Comparison of ENCODE assay signal across 8 cellular contexts in genomic region chr5:134226441-134227192, GRCh38. TPM values are rescaled to one million over a fixed set of nuclear protein-coding genes. Genes with fewer than 3 reads are reported as not detected.
DNase-seq lines count a peak whose midpoint lies in the region; ATAC-seq and TF ChIP-seq lines count a peak whose summit lies in the region.

No MANE protein-coding gene starts in this region.

- DNase-seq in RWPE1 (ENCODE audit: low spot score) (no peak), lower lobe of right lung (peak; percentile 91), thyroid gland (peak in 1 of 2 donors; percentile 86)
- DNase-seq in central memory CD8-positive, alpha-beta T cell (ENCODE audit: low spot score in 2 of 2), result peak in 1 of 2 donors; percentile 86
- no peak for DNase-seq in NK-92 treated with Interleukin-12 subunit alpha and Interleukin-12 subunit beta, amount 100 ng/mL, for 24 hours (lab: John Stamatoyannopoulos, UW)

- H3K9me3 ChIP-seq in lower lobe of right lung, result no peaks in the 10 kb centered on the region
- no peaks in the 10 kb centered on the region for H3K9me3 ChIP-seq in thyroid gland

- WGBS in thyroid gland, 2 donors, result 7 to 22% methylated on average over 13 to 41 of the region's 51 CpGs

- peak overlapping the region; percentile 99 for H3K4me3 Mint-ChIP-seq in central memory CD8-positive, alpha-beta T cell

- POLR2A ChIA-PET in RWPE1 (lab: Yijun Ruan, JAX; ENCODE audit: low non-redundant PET), result interaction anchor here (0.6 to 1.2 kb wide), 6 partner anchors 10 to 513 kb away, joined by 3 to 8 read pairs (median 5); no protein-coding TSS in a partner anchor

- CTCF ChIA-PET in RWPE1 (lab: Yijun Ruan, JAX), result interaction anchor here (0.8 to 3.3 kb wide), 4 partner anchors 18 to 267 kb away, joined by 3 to 23 read pairs (median 4); no protein-coding TSS in a partner anchor

- H3K27ac Mint-ChIP-seq in central memory CD8-positive, alpha-beta T cell (ENCODE audit: low read depth), result peak overlapping the region; percentile 99

- no peaks in the 10 kb centered on the region for H3K27me3 ChIP-seq in lower lobe of right lung (ENCODE audit: low read depth)
- H3K27me3 ChIP-seq in thyroid gland, result no peaks in the 10 kb centered on the region

- peaks cover 22% of the 10 kb centered on the region for H3K36me3 Mint-ChIP-seq in central memory CD8-positive, alpha-beta T cell (ENCODE audit: insufficient read depth)

- TF ChIP-seq POLR2A in GM18526 (IDR thresholded peaks at IDR 0.05; ENCODE audit: extremely low read depth, insufficient read length), result peak; percentile 59
- peak in 1 of 2 donors; percentile 1 for TF ChIP-seq POLR2A in thyroid gland (IDR thresholded peaks at IDR 0.05)

- no peaks in the 10 kb centered on the region for H3K9me3 Mint-ChIP-seq in central memory CD8-positive, alpha-beta T cell

- H3K36me3 ChIP-seq in lower lobe of right lung (no peaks in the 10 kb centered on the region), thyroid gland (no peaks in the 10 kb centered on the region)

- peak overlapping the region; percentile 96 for H3K27ac ChIP-seq in RWPE1
- H3K27ac ChIP-seq in lower lobe of right lung, result peak overlapping the region; percentile 100
- H3K27ac ChIP-seq in thyroid gland, result peak overlapping the region; percentile 98 to 100 (median 100)

- H3K4me3 ChIP-seq in lower lobe of right lung (peak overlapping the region; percentile 98), thyroid gland (replicated peaks in 1 of 3) (peak overlapping the region; percentile 7 to 100 (median 68))

- H3K4me1 Mint-ChIP-seq in central memory CD8-positive, alpha-beta T cell, result peaks cover 48% of the 10 kb centered on the region

- intact Hi-C loops in lower lobe of right lung (cut with DNase I), result no loop called here
- intact Hi-C loops in thyroid gland (cut with DNase I), result loop anchor here (5.0 kb wide), 1 partner anchor 49 kb away; the partner anchor contains the start of gene SKP1

- TF ChIP-seq CTCF in RWPE1 (conservative IDR thresholded peaks at IDR 0.05; ENCODE audit: low read depth), result no peak
- TF ChIP-seq CTCF in lower lobe of right lung (IDR thresholded peaks at IDR 0.05), result no peak
- peak in 1 of 6 experiments; percentile 13 for TF ChIP-seq CTCF in thyroid gland (IDR thresholded peaks at IDR 0.05)

- peaks cover 35% of the 10 kb centered on the region for H3K4me1 ChIP-seq in lower lobe of right lung
- peaks cover 27 to 33% of the 10 kb centered on the region in 2 donors for H3K4me1 ChIP-seq in thyroid gland

- H3K27me3 Mint-ChIP-seq in central memory CD8-positive, alpha-beta T cell, result no peaks in the 10 kb centered on the region

- ATAC-seq in HG02759 (IDR thresholded peaks at IDR 0.05; ENCODE audit: unreplicated experiment), result peak; percentile 25
- ATAC-seq in central memory CD8-positive, alpha-beta T cell (replicated peaks; ENCODE audit: extremely low read depth, poor library complexity, severe bottlenecking), result peak; percentile 79
- ATAC-seq in lower lobe of right lung, result peak; percentile 87
- ATAC-seq in GM18861 (IDR thresholded peaks at IDR 0.05; ENCODE audit: unreplicated experiment), result no peak

RNA-seq across cellular contexts. Expression of gene PPP2CA, which starts 0.7 kb away (rescaled TPM):
- total RNA-seq in lower lobe of right lung (96.9 TPM), thyroid gland (100 to 1,000 TPM in 3 of 4 donors, 10 to 100 TPM in 1; 78.2 to 220 (median 174) TPM)

RNA-seq across cellular contexts. Expression of gene SKP1, which starts 49.9 kb away (rescaled TPM):
- total RNA-seq in lower lobe of right lung (249 TPM), thyroid gland (100 to 1,000 TPM; 234 to 418 (median 346) TPM)
